16 cellular contexts compared by ENCODE assay signal in the genomic region with DNA sequence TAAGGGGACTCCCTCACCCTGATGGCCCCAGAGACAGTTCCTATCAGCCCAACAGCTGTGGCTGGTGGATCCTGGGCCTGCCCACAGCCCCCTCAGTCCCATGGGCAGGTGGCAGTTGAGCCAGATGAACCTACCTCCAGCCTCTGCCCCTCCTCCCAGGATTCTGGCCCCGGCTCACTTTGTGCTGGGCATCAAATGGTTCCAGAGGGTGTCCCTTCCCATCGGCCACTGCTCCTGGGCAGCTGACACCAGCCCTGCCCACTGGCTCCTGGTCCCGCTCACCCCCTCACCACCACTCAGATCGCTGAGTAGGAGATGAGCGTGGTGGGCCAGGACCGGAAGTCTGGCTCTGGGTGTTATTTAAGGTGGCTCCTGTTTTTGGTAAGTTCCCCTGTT. TPM values are rescaled to one million over a fixed set of nuclear protein-coding genes. Genes with fewer than 3 reads are reported as not detected.
A peak's percentile ranks its signal among the peaks of the same experiment; 100 is the strongest.
DNase-seq lines count a peak whose midpoint lies in the region; ATAC-seq and TF ChIP-seq lines count a peak whose summit lies in the region.
"Had no signal": no experiment of that assay in that cellular context is flagged by ENCODE, and none has a peak within 500 bp of the region (broad histone marks: within the 10 kb centered on the region; RNA-seq: fewer than 3 reads in every experiment).

No MANE protein-coding gene starts in this region.

- H2AFZ ChIP-seq in osteoblast (ENCODE audit: low read length) = no peak overlapping the region

- ATAC-seq in left cardiac atrium (peak; percentile 22 to 29), GM21390 (IDR thresholded peaks at IDR 0.05; ENCODE audit: unreplicated experiment) (no peak)

- CTCF ChIA-PET in Calu3 (lab: Charles Lee) = interaction anchor here (0.6 kb wide), 1 partner anchor 1230 kb away, joined by 10 read pairs; no protein-coding TSS in a partner anchor

- no peak for DNase-seq in activated CD4-positive, alpha-beta T cell treated with anti-CD3 and anti-CD28 coated beads, Interleukin-2, amount 10 ng/mL, durations not matched to agents 24 days and 14 days
- no peak for DNase-seq in activated CD4-positive, alpha-beta T cell treated with anti-CD3 and anti-CD28 coated beads, Interleukin-2, amount 50 U/mL, for 4 hours
- no peak for DNase-seq in activated T-helper 2 cell treated with anti-CD3 and anti-CD28 coated beads, Interferon-gamma antibody, Interleukin-2, Interleukin-4, amounts not matched to agents 10 μg/mL and 5 μg/mL and 100 μg/mL, durations not matched to agents 14 hours and 24 hours and 36 hours (ENCODE audit: low spot score)
- DNase-seq in left cardiac atrium (peak; percentile 49), putamen (ENCODE audit: low spot score) (peak; percentile 60), Calu3 (no peak), osteoblast (ENCODE audit: insufficient read length, low spot score, missing footprints) (no peak)
- DNase-seq: 8988T; activated naive CD4-positive, alpha-beta T cell; foreskin fibroblast; Kasumi-1; mesenchymal stem cell; ovary; spleen had no signal

- BruUV-seq in Calu3 (replicated peaks; lab: Mats Ljungman, UMichigan) = no TSS peak

- peaks cover 6% of the 10 kb centered on the region for H3K36me3 ChIP-seq in osteoblast (ENCODE audit: insufficient read depth, low read length)
- H3K36me3 ChIP-seq: ovary had no signal

- H3K4me1 ChIP-seq in osteoblast (ENCODE audit: insufficient read depth, low read length) = peaks cover 22% of the 10 kb centered on the region

- no peaks in the 10 kb centered on the region for H3K9me3 Mint-ChIP-seq in activated CD4-positive, alpha-beta T cell treated with anti-CD3 and anti-CD28 coated beads, Interleukin-2, amount 10 ng/mL, durations not matched to agents 24 days and 14 days
- H3K9me3 Mint-ChIP-seq in activated T-helper 2 cell treated with anti-CD3 and anti-CD28 coated beads, Interferon-gamma antibody, Interleukin-2, Interleukin-4, amounts not matched to agents 10 μg/mL and 5 μg/mL and 100 μg/mL, durations not matched to agents 14 hours and 24 hours and 36 hours = no peaks in the 10 kb centered on the region
- peaks cover 2% of the 10 kb centered on the region for H3K9me3 Mint-ChIP-seq in Calu3 (ENCODE audit: low read depth, unreplicated experiment)

- peaks cover 16% of the 10 kb centered on the region for H4K20me1 ChIP-seq in osteoblast (ENCODE audit: insufficient read depth, low read length)

- H3K4me3 ChIP-seq in osteoblast (ENCODE audit: insufficient read depth, low read length) = no peak overlapping the region
- H3K4me3 ChIP-seq: ovary had no signal

- H3K36me3 Mint-ChIP-seq in activated CD4-positive, alpha-beta T cell treated with anti-CD3 and anti-CD28 coated beads, Interleukin-2, amount 10 ng/mL, durations not matched to agents 24 days and 14 days (ENCODE audit: low read depth) = peaks cover 11% of the 10 kb centered on the region
- H3K36me3 Mint-ChIP-seq in activated T-helper 2 cell treated with anti-CD3 and anti-CD28 coated beads, Interferon-gamma antibody, Interleukin-2, Interleukin-4, amounts not matched to agents 10 μg/mL and 5 μg/mL and 100 μg/mL, durations not matched to agents 14 hours and 24 hours and 36 hours (ENCODE audit: low read depth) = peaks cover 45% of the 10 kb centered on the region
- H3K36me3 Mint-ChIP-seq in Calu3 (ENCODE audit: insufficient read depth, unreplicated experiment) = peaks cover 31% of the 10 kb centered on the region

- TF ChIP-seq CTCF in Calu3 (IDR thresholded peaks at IDR 0.05; ENCODE audit: unreplicated experiment) = no peak
- no peak for TF ChIP-seq CTCF in osteoblast (IDR thresholded peaks at IDR 0.05; ENCODE audit: extremely low read depth, low read depth, low read length)

- no peaks in the 10 kb centered on the region for H3K27me3 ChIP-seq in osteoblast (ENCODE audit: insufficient read depth, low read length)
- H3K27me3 ChIP-seq: ovary, spleen had no signal

- no peak overlapping the region for H3K4me2 ChIP-seq in osteoblast (ENCODE audit: insufficient read depth, low read length)

- no peaks in the 10 kb centered on the region for H3K9me3 ChIP-seq in osteoblast (ENCODE audit: low read depth, low read length)
- H3K9me3 ChIP-seq: ovary, spleen had no signal

- peak overlapping the region; percentile 35 for H3K4me3 Mint-ChIP-seq in activated CD4-positive, alpha-beta T cell treated with anti-CD3 and anti-CD28 coated beads, Interleukin-2, amount 10 ng/mL, durations not matched to agents 24 days and 14 days
- H3K4me3 Mint-ChIP-seq in activated T-helper 2 cell treated with anti-CD3 and anti-CD28 coated beads, Interferon-gamma antibody, Interleukin-2, Interleukin-4, amounts not matched to agents 10 μg/mL and 5 μg/mL and 100 μg/mL, durations not matched to agents 14 hours and 24 hours and 36 hours (ENCODE audit: low read depth) = peak overlapping the region; percentile 45
- H3K4me3 Mint-ChIP-seq in Calu3 (ENCODE audit: low read depth, unreplicated experiment) = no peak overlapping the region

- no peak overlapping the region for H3K27ac Mint-ChIP-seq in activated CD4-positive, alpha-beta T cell treated with anti-CD3 and anti-CD28 coated beads, Interleukin-2, amount 10 ng/mL, durations not matched to agents 24 days and 14 days
- no peak overlapping the region for H3K27ac Mint-ChIP-seq in activated T-helper 2 cell treated with anti-CD3 and anti-CD28 coated beads, Interferon-gamma antibody, Interleukin-2, Interleukin-4, amounts not matched to agents 10 μg/mL and 5 μg/mL and 100 μg/mL, durations not matched to agents 14 hours and 24 hours and 36 hours
- no peak overlapping the region for H3K27ac Mint-ChIP-seq in Calu3 (ENCODE audit: unreplicated experiment)

- no peaks in the 10 kb centered on the region for H3K27me3 Mint-ChIP-seq in activated CD4-positive, alpha-beta T cell treated with anti-CD3 and anti-CD28 coated beads, Interleukin-2, amount 10 ng/mL, durations not matched to agents 24 days and 14 days
- H3K27me3 Mint-ChIP-seq in activated T-helper 2 cell treated with anti-CD3 and anti-CD28 coated beads, Interferon-gamma antibody, Interleukin-2, Interleukin-4, amounts not matched to agents 10 μg/mL and 5 μg/mL and 100 μg/mL, durations not matched to agents 14 hours and 24 hours and 36 hours (ENCODE audit: low read depth) = no peaks in the 10 kb centered on the region
- H3K27me3 Mint-ChIP-seq in Calu3 (ENCODE audit: unreplicated experiment) = peaks cover 81% of the 10 kb centered on the region

- peaks cover 34% of the 10 kb centered on the region for H3K4me1 Mint-ChIP-seq in activated CD4-positive, alpha-beta T cell treated with anti-CD3 and anti-CD28 coated beads, Interleukin-2, amount 10 ng/mL, durations not matched to agents 24 days and 14 days
- H3K4me1 Mint-ChIP-seq in activated T-helper 2 cell treated with anti-CD3 and anti-CD28 coated beads, Interferon-gamma antibody, Interleukin-2, Interleukin-4, amounts not matched to agents 10 μg/mL and 5 μg/mL and 100 μg/mL, durations not matched to agents 14 hours and 24 hours and 36 hours (ENCODE audit: low read depth) = peaks cover 33% of the 10 kb centered on the region
- peaks cover 8% of the 10 kb centered on the region for H3K4me1 Mint-ChIP-seq in Calu3 (ENCODE audit: low read depth, unreplicated experiment)

- H3K79me2 ChIP-seq in osteoblast (ENCODE audit: insufficient read depth, low read length) = no peaks in the 10 kb centered on the region

- H3K27ac ChIP-seq in osteoblast (ENCODE audit: low read depth, low read length) = no peak overlapping the region
- H3K27ac ChIP-seq: SK-N-MC had no signal

- intact Hi-C loops in activated CD4-positive, alpha-beta T cell treated with anti-CD3 and anti-CD28 coated beads, Interleukin-2, amount 10 ng/mL, durations not matched to agents 24 days and 14 days (cut with micrococcal nuclease) = no loop called here
- intact Hi-C loops in activated T-helper 2 cell treated with anti-CD3 and anti-CD28 coated beads, Interferon-gamma antibody, Interleukin-2, Interleukin-4, amounts not matched to agents 10 μg/mL and 5 μg/mL and 100 μg/mL, durations not matched to agents 14 hours and 24 hours and 36 hours (cut with micrococcal nuclease) = no loop called here
- intact Hi-C loops in left cardiac atrium (cut with DNase I) (loop anchor here in 1 of 2 donors (10.0 kb wide), 1 partner anchor 59 kb away; the partner anchor contains the start of gene DNAI2), Calu3 (cut with micrococcal nuclease; ENCODE audit: unreplicated experiment) (no loop called here)

RNA-seq across cellular contexts. Expression of gene TTYH2, which starts 2.0 kb away (rescaled TPM):
- total RNA-seq in activated CD4-positive, alpha-beta T cell treated with anti-CD3 and anti-CD28 coated beads, Interleukin-2, amount 10 ng/mL, durations not matched to agents 24 days and 14 days = 7.8 and 8.1 TPM in 2 replicates
- total RNA-seq in activated T-helper 2 cell treated with anti-CD3 and anti-CD28 coated beads, Interferon-gamma antibody, Interleukin-2, Interleukin-4, amounts not matched to agents 10 μg/mL and 5 μg/mL and 100 μg/mL, durations not matched to agents 14 hours and 24 hours and 36 hours = 17.0 and 19.6 TPM in 2 replicates
- total RNA-seq in left cardiac atrium (10 to 100 TPM; 15.6 to 23.3 TPM), Calu3 (2022) (0.28 and 0.81 TPM in 2 replicates), osteoblast (1.2 and 1.4 TPM in 2 replicates)

RNA-seq across cellular contexts. Expression of gene RPL38, which starts 11.9 kb away (rescaled TPM):
- total RNA-seq in activated CD4-positive, alpha-beta T cell treated with anti-CD3 and anti-CD28 coated beads, Interleukin-2, amount 10 ng/mL, durations not matched to agents 24 days and 14 days = 1,176 and 1,244 TPM in 2 replicates
- 1,248 and 1,338 TPM in 2 replicates for total RNA-seq in activated T-helper 2 cell treated with anti-CD3 and anti-CD28 coated beads, Interferon-gamma antibody, Interleukin-2, Interleukin-4, amounts not matched to agents 10 μg/mL and 5 μg/mL and 100 μg/mL, durations not matched to agents 14 hours and 24 hours and 36 hours
- 100 to 1,000 TPM; 657 to 709 TPM for total RNA-seq in left cardiac atrium
- total RNA-seq in Calu3 (2022) = 708 and 725 TPM in 2 replicates
- total RNA-seq in osteoblast = 470 and 728 TPM in 2 replicates

RNA-seq across cellular contexts. Expression of gene DNAI2, which starts 58.7 kb away (rescaled TPM):
- total RNA-seq in activated CD4-positive, alpha-beta T cell treated with anti-CD3 and anti-CD28 coated beads, Interleukin-2, amount 10 ng/mL, durations not matched to agents 24 days and 14 days = 0.09 and 0.26 TPM in 2 replicates
- total RNA-seq in activated T-helper 2 cell treated with anti-CD3 and anti-CD28 coated beads, Interferon-gamma antibody, Interleukin-2, Interleukin-4, amounts not matched to agents 10 μg/mL and 5 μg/mL and 100 μg/mL, durations not matched to agents 14 hours and 24 hours and 36 hours = 0.55 and 0.75 TPM in 2 replicates
- total RNA-seq in left cardiac atrium (not detected), Calu3 (2022) (not detected in 2 replicates), osteoblast (not detected in 2 replicates)

Comparison
In these comparisons a context has a peak if more than half of its experiments do, and no peak if none do; other contexts are left out.
1. DNase-seq: peak in left cardiac atrium (single experiment) and putamen (single experiment); none in activated CD4-positive, alpha-beta T cell treated with anti-CD3 and anti-CD28 coated beads, Interleukin-2, amount 10 ng/mL, durations not matched to agents 24 days and 14 days (single experiment), activated CD4-positive, alpha-beta T cell treated with anti-CD3 and anti-CD28 coated beads, Interleukin-2, amount 50 U/mL, for 4 hours (0 of 2), activated T-helper 2 cell treated with anti-CD3 and anti-CD28 coated beads, Interferon-gamma antibody, Interleukin-2, Interleukin-4, amounts not matched to agents 10 μg/mL and 5 μg/mL and 100 μg/mL, durations not matched to agents 14 hours and 24 hours and 36 hours (single experiment), Calu3 (single experiment) and osteoblast (single experiment).